In the genomic region with DNA sequence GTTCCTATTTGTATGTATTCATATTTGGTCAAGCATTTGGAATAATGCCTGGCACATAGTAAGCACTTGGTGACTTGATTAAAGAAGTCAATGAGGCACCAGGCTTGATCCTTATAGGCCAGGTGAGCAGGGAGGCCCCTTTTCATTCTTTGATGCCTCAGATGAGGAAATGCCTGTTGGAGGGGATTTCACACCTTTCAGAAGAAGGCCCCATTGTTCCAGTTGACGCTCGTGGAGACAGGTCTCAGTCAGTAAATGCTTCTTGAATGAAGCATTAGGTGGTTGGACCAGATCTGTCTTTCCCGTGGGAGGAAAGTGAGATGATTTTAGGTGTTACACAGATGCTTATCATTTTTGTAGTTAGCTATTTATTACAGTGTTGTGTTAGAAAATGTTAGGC, we compare ENCODE assay signal across 30 cellular contexts. TPM values are rescaled to one million over a fixed set of nuclear protein-coding genes. Genes with fewer than 3 reads are reported as not detected.
DNase-seq lines count a peak whose midpoint lies in the region; ATAC-seq, FAIRE-seq and TF ChIP-seq lines count a peak whose summit lies in the region.
"Had no signal": no experiment of that assay in that cellular context is flagged by ENCODE, and none has a peak within 500 bp of the region (broad histone marks: within the 10 kb centered on the region; RNA-seq: fewer than 3 reads in every experiment).

No MANE protein-coding gene starts in this region.

- peak; percentile 14 for DNase-seq in activated CD4-positive, alpha-beta T cell treated with anti-CD3 and anti-CD28 coated beads for 36 hours
- DNase-seq in activated CD4-positive, alpha-beta T cell treated with anti-CD3 and anti-CD28 coated beads, Interleukin-2, amount 50 U/mL, for 48 hours = no peak
- DNase-seq in GM12891 (ENCODE audit: insufficient read length, low spot score) (no peak), mesendoderm (peak; percentile 50), small intestine (no peak), AG08395 (ENCODE audit: low spot score) (no peak)
- no peak for DNase-seq in activated naive CD8-positive, alpha-beta T cell treated with anti-CD3 and anti-CD28 coated beads, Interleukin-2, amount 50 U/mL, for 24 hours
- DNase-seq: 8988T; activated CD4-positive, alpha-beta T cell treated with anti-CD3 and anti-CD28 coated beads, Interleukin-2, amount 50 U/mL, for 1 hour; aorta; caudate nucleus; DMS 273 treated with DMSO at 0.1 percent for 48 hours; EL; gastrocnemius medialis; hypothalamus; immature natural killer cell; left lung; NCI-H1092; NCI-H187 treated with DMSO at 0.1 percent for 48 hours; NCI-H2227 treated with DMSO at 0.1 percent for 48 hours; NCI-H69; Peyer's patch; psoas muscle; SIG-M5; T1000; tibial artery; WERI-Rb-1 had no signal

- WGBS in mesendoderm (ENCODE audit: extremely low coverage, insufficient coverage, low lambda C conversion rate) = no CpG with 5 or more reads among the region's 3 CpGs
- WGBS in small intestine, 3 donors = 46 to 54% (median 48%) methylated on average over 3 of the region's 3 CpGs

- no peak overlapping the region for H2BK15ac ChIP-seq in mesendoderm (replicated peaks; ENCODE audit: low read depth)

- no peak for ATAC-seq in activated CD4-positive, alpha-beta T cell treated with anti-CD3 and anti-CD28 coated beads for 36 hours
- no peak for ATAC-seq in activated naive CD8-positive, alpha-beta T cell treated with anti-CD3 and anti-CD28 coated beads, Interleukin-2, amount 50 U/mL, for 24 hours
- no peak for ATAC-seq in GM19351 (IDR thresholded peaks at IDR 0.05; ENCODE audit: unreplicated experiment)
- ATAC-seq: gastrocnemius medialis, left lung, psoas muscle had no signal

- no peak overlapping the region for H2BK5ac ChIP-seq in mesendoderm (ENCODE audit: low read length)

- peaks cover 7% of the 10 kb centered on the region for H3K79me2 ChIP-seq in mesendoderm (ENCODE audit: control insufficient read depth, insufficient read depth, low read length)

- H3K4me3 ChIP-seq in mesendoderm (ENCODE audit: low read length) (no peak overlapping the region), small intestine (ENCODE audit: low read depth in 1 of 2, low read length in 2 of 2) (no peak overlapping the region)
- H3K4me3 ChIP-seq: gastrocnemius medialis, left lung, Peyer's patch, psoas muscle, tibial artery had no signal

- no peak overlapping the region for H2AK5ac ChIP-seq in mesendoderm (ENCODE audit: low read length)

- H3K79me1 ChIP-seq in mesendoderm (ENCODE audit: low read length) = peaks cover 5% of the 10 kb centered on the region

- no peak overlapping the region for H3K56ac ChIP-seq in mesendoderm (ENCODE audit: low read length)

- no peak overlapping the region for H3K4ac ChIP-seq in mesendoderm (ENCODE audit: low read depth, low read length)

- H3K27ac Mint-ChIP-seq in activated CD4-positive, alpha-beta T cell treated with anti-CD3 and anti-CD28 coated beads for 36 hours = peak overlapping the region; percentile 44
- H3K27ac Mint-ChIP-seq in activated naive CD8-positive, alpha-beta T cell treated with anti-CD3 and anti-CD28 coated beads, Interleukin-2, amount 50 U/mL, for 24 hours = peak overlapping the region; percentile 4

- no peak overlapping the region for H3K4me3 Mint-ChIP-seq in activated CD4-positive, alpha-beta T cell treated with anti-CD3 and anti-CD28 coated beads for 36 hours
- H3K4me3 Mint-ChIP-seq in activated naive CD8-positive, alpha-beta T cell treated with anti-CD3 and anti-CD28 coated beads, Interleukin-2, amount 50 U/mL, for 24 hours = no peak overlapping the region
- H3K4me3 Mint-ChIP-seq: immature natural killer cell had no signal

- POLR2A ChIA-PET in activated CD4-positive, alpha-beta T cell treated with anti-CD3 and anti-CD28 coated beads for 36 hours (lab: Charles Lee) = no interaction called here

- no peaks in the 10 kb centered on the region for H3K9me3 Mint-ChIP-seq in activated CD4-positive, alpha-beta T cell treated with anti-CD3 and anti-CD28 coated beads for 36 hours (ENCODE audit: low read depth)
- no peaks in the 10 kb centered on the region for H3K9me3 Mint-ChIP-seq in activated naive CD8-positive, alpha-beta T cell treated with anti-CD3 and anti-CD28 coated beads, Interleukin-2, amount 50 U/mL, for 24 hours
- H3K9me3 Mint-ChIP-seq: immature natural killer cell had no signal

- TF ChIP-seq POLR2A in GM12891 (IDR thresholded peaks at IDR 0.05; ENCODE audit: low read depth, low read length) = no peak

- H3K4me1 ChIP-seq in mesendoderm (ENCODE audit: control insufficient read depth, low read depth, low read length) (no peaks in the 10 kb centered on the region), small intestine (ENCODE audit: control insufficient read depth in 2 of 2, insufficient read depth in 1 of 2, low read depth in 1 of 2, low read length in 1 of 2) (no peaks in the 10 kb centered on the region)
- H3K4me1 ChIP-seq: tibial artery had no signal

- H3K9ac ChIP-seq in mesendoderm (ENCODE audit: low read length) = no peak overlapping the region

- no peaks in the 10 kb centered on the region for H3K9me3 ChIP-seq in small intestine (ENCODE audit: control insufficient read depth, low read depth)
- H3K9me3 ChIP-seq: gastrocnemius medialis, left lung, Peyer's patch, psoas muscle, tibial artery had no signal

- peaks cover 40% of the 10 kb centered on the region for H3K4me1 Mint-ChIP-seq in activated CD4-positive, alpha-beta T cell treated with anti-CD3 and anti-CD28 coated beads for 36 hours
- peaks cover 32% of the 10 kb centered on the region for H3K4me1 Mint-ChIP-seq in activated naive CD8-positive, alpha-beta T cell treated with anti-CD3 and anti-CD28 coated beads, Interleukin-2, amount 50 U/mL, for 24 hours

- no peak for FAIRE-seq in GM12891 (lab: Jason Lieb, UNC)
- FAIRE-seq in small intestine (lab: Jason Lieb, UNC) = no peak
- FAIRE-seq: GM12892, H54 had no signal

- H3K27me3 ChIP-seq in mesendoderm (ENCODE audit: insufficient read depth, low read length, poor library complexity) = no peaks in the 10 kb centered on the region
- no peaks in the 10 kb centered on the region for H3K27me3 ChIP-seq in small intestine (ENCODE audit: control insufficient read depth in 2 of 2, insufficient read depth in 2 of 2, low read length in 2 of 2)
- H3K27me3 ChIP-seq: gastrocnemius medialis, left lung, Peyer's patch, tibial artery had no signal

- H4K8ac ChIP-seq in mesendoderm (ENCODE audit: low read depth, low read length) = no peak overlapping the region

- no peak overlapping the region for H3K27ac ChIP-seq in mesendoderm (ENCODE audit: low read depth, low read length)
- no peak overlapping the region for H3K27ac ChIP-seq in small intestine (ENCODE audit: low read depth in 1 of 2, low read length in 1 of 2)
- H3K27ac ChIP-seq: gastrocnemius medialis, left lung, Peyer's patch, psoas muscle, tibial artery, WERI-Rb-1 had no signal

- CTCF ChIA-PET in activated CD4-positive, alpha-beta T cell treated with anti-CD3 and anti-CD28 coated beads for 36 hours (lab: Charles Lee) = interaction anchor here (0.9 to 1.2 kb wide), 2 partner anchors 13 to 20 kb away, joined by 3 read pairs; a partner anchor contains a TSS

- H3K18ac ChIP-seq in mesendoderm (ENCODE audit: low read length) = no peak overlapping the region

- H4K5ac ChIP-seq in mesendoderm (ENCODE audit: low read length) = no peak overlapping the region

- no peak overlapping the region for H3K4me2 ChIP-seq in mesendoderm (ENCODE audit: low read length)

- H2BK120ac ChIP-seq in mesendoderm (ENCODE audit: low read depth, low read length) = no peak overlapping the region

- intact Hi-C loops in activated CD4-positive, alpha-beta T cell treated with anti-CD3 and anti-CD28 coated beads for 36 hours (cut with DNase I, micrococcal nuclease) = no loop called here

- H3K36me3 ChIP-seq in mesendoderm (ENCODE audit: control insufficient read depth, insufficient read depth, low read length) (peaks cover 3% of the 10 kb centered on the region), small intestine (ENCODE audit: control insufficient read depth in 2 of 2, insufficient read depth in 2 of 2, low read length in 2 of 2) (peaks cover 0 to 2% of the 10 kb centered on the region in 2 donors)

- no peak overlapping the region for H3K23ac ChIP-seq in mesendoderm (ENCODE audit: low read length)

- peaks cover 8% of the 10 kb centered on the region for H3K36me3 Mint-ChIP-seq in activated CD4-positive, alpha-beta T cell treated with anti-CD3 and anti-CD28 coated beads for 36 hours (ENCODE audit: low read depth)
- H3K36me3 Mint-ChIP-seq in activated naive CD8-positive, alpha-beta T cell treated with anti-CD3 and anti-CD28 coated beads, Interleukin-2, amount 50 U/mL, for 24 hours (ENCODE audit: low read depth) = peaks cover 16% of the 10 kb centered on the region

- H3K27me3 Mint-ChIP-seq in activated CD4-positive, alpha-beta T cell treated with anti-CD3 and anti-CD28 coated beads for 36 hours = no peaks in the 10 kb centered on the region
- H3K27me3 Mint-ChIP-seq in activated naive CD8-positive, alpha-beta T cell treated with anti-CD3 and anti-CD28 coated beads, Interleukin-2, amount 50 U/mL, for 24 hours = no peaks in the 10 kb centered on the region

TF ChIP-seq in GM12891, 5 proteins besides CTCF, POLR2A, EP300 and RAD21:
- TF ChIP-seq SPI1 (IDR thresholded peaks at IDR 0.05; ENCODE audit: low read depth, low read length) (0 out of 2 replicates have a peak, but pooled peaks have one; percentile 23), POU2F2 (IDR thresholded peaks at IDR 0.05; ENCODE audit: low read depth, low read length) (no peak), TAF1 (IDR thresholded peaks at IDR 0.05; ENCODE audit: low read depth, low read length) (no peak)

RNA-seq across cellular contexts. Expression of a gene that starts 13.0 kb away (rescaled TPM):
- 10 to 100 TPM; 33.3 to 36.2 TPM for total RNA-seq in activated CD4-positive, alpha-beta T cell treated with anti-CD3 and anti-CD28 coated beads for 36 hours
- 32.3 TPM for polyA plus RNA-seq in GM12891 (2012; ENCODE audit: low read depth, missing spikeins)
- 55.7 TPM for polyA plus RNA-seq in mesendoderm (2013, experiment 1 of 2)
- 55.1 TPM for polyA plus RNA-seq in mesendoderm (2013, experiment 2 of 2)
- polyA plus RNA-seq in small intestine = 10 to 100 TPM; 27.0 to 32.9 (median 31.0) TPM

Comparison
In these comparisons a context has a peak if more than half of its experiments do, and no peak if none do; other contexts are left out.
1. DNase-seq: peak in activated CD4-positive, alpha-beta T cell treated with anti-CD3 and anti-CD28 coated beads for 36 hours (single experiment) and mesendoderm (single experiment); none in activated CD4-positive, alpha-beta T cell treated with anti-CD3 and anti-CD28 coated beads, Interleukin-2, amount 50 U/mL, for 48 hours (0 of 2), GM12891 (single experiment), activated naive CD8-positive, alpha-beta T cell treated with anti-CD3 and anti-CD28 coated beads, Interleukin-2, amount 50 U/mL, for 24 hours (single experiment), small intestine (single experiment) and AG08395 (single experiment).